ENCODE assay signal across 1 cellular context in genomic region chr22:47091241-47091691, GRCh38.
TF ChIP-seq lines count a peak whose summit lies in the region.

No MANE protein-coding gene starts in this region.

TF ChIP-seq in SK-N-SH, 30 proteins besides CTCF, POLR2A, EP300 and RAD21 (continued from another document):
- TF ChIP-seq USF2 (IDR thresholded peaks at IDR 0.05; ENCODE audit: borderline replicate concordance, low read depth, low read length): no peak
- no peak for TF ChIP-seq FOSL2 (IDR thresholded peaks at IDR 0.05; ENCODE audit: borderline replicate concordance, low read depth)
- TF ChIP-seq SIN3A (IDR thresholded peaks at IDR 0.05; ENCODE audit: borderline replicate concordance, low read depth, low read length): no peak
- no peak for TF ChIP-seq USF1 (IDR thresholded peaks at IDR 0.05; ENCODE audit: borderline replicate concordance, low read depth)
- no peak for TF ChIP-seq MXI1 (IDR thresholded peaks at IDR 0.05; ENCODE audit: low read depth, low read length)
TF ChIP-seq in SK-N-SH: peak in this region for 0.
